Comparison of ENCODE assay signal across 9 cellular contexts in the genomic region with DNA sequence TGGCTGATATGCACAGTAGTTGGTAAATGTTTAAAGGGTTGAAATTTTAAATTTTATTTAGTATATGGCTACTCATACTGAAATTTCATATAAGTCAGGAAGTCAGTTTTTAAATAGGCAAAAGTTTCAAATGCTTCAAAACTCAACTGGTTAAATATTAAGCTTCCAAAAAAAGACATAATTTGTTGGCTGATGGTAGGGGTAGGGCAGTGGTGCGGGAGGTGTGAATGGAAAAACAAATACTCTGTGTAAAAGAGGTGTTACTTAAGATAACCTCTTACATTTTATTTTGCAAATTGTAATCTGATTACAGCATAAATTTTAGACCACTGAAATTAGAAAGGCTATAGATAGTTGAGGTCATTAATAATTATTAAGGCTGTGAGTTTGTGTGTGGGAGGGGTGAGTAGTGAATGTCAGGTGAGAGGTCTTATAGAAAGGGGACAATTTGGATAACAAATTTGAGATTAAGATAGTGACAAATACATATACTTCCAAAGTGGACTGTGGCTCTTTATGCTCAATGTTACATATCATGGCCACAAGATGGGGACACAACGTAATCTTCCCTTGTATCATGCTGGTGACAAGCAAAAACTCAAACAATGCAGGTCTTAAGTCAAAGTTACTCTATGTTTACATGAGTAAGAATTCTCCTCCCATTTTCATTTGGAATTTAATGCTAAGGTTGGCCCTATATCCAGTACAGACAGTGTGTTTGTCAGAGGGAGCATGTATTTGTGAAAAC. TPM values are rescaled to one million over a fixed set of nuclear protein-coding genes. Genes with fewer than 3 reads are reported as not detected.
DNase-seq lines count a peak whose midpoint lies in the region; ATAC-seq and TF ChIP-seq lines count a peak whose summit lies in the region.
"Had no signal": no experiment of that assay in that cellular context is flagged by ENCODE, and none has a peak within 500 bp of the region (broad histone marks: within the 10 kb centered on the region; RNA-seq: fewer than 3 reads in every experiment).

No MANE protein-coding gene starts in this region.

- POLR2A ChIA-PET in RWPE1 (lab: Yijun Ruan, JAX; ENCODE audit: low non-redundant PET) (no interaction called here), T-cell (lab: Charles Lee) (no interaction called here)

- no peak overlapping the region for H3K27ac Mint-ChIP-seq in T-cell

- DNase-seq in DMS153 treated with DMSO at 0.1 percent for 48 hours (lab: John Stamatoyannopoulos, UW; ENCODE audit: unreplicated experiment) = peak; percentile 15
- DNase-seq in RWPE1 (ENCODE audit: low spot score) = peak; percentile 25
- peak; percentile 7 for DNase-seq in glomerular visceral epithelial cell (ENCODE audit: extremely low spot score)
- DNase-seq in lower lobe of right lung = no peak
- no peak for DNase-seq in stimulated activated naive CD4-positive, alpha-beta T cell treated with Interleukin-2 at 50 U/mL for 16 hours (lab: John Stamatoyannopoulos, UW)
- no peak for DNase-seq in T-cell

- no peaks in the 10 kb centered on the region for H3K36me3 ChIP-seq in lower lobe of right lung

- ATAC-seq in HG03565 (IDR thresholded peaks at IDR 0.05; ENCODE audit: unreplicated experiment) (peak; percentile 44), lower lobe of right lung (no peak), GM21515 (IDR thresholded peaks at IDR 0.05; ENCODE audit: unreplicated experiment) (no peak), T-cell (replicated peaks in 1 of 4) (no peak)

- intact Hi-C loops in lower lobe of right lung (cut with DNase I) = no loop called here

- no peaks in the 10 kb centered on the region for H3K27me3 ChIP-seq in lower lobe of right lung (ENCODE audit: low read depth)

- CTCF ChIA-PET in RWPE1 (lab: Yijun Ruan, JAX) (interaction anchor here (1.0 kb wide), 1 partner anchor 7 kb away, joined by 3 read pairs; no protein-coding TSS in a partner anchor), T-cell (lab: Charles Lee) (interaction anchor here in 1 of 2 donors (0.7 kb wide), 1 partner anchor 303 kb away, joined by 5 read pairs; no protein-coding TSS in a partner anchor)

- TF ChIP-seq CTCF in RWPE1 (conservative IDR thresholded peaks at IDR 0.05; ENCODE audit: low read depth) (peak; percentile 23; the same call in 1 of the 2 replicates), lower lobe of right lung (IDR thresholded peaks at IDR 0.05) (no peak)

- no peak overlapping the region for H3K4me3 Mint-ChIP-seq in T-cell

- H3K27ac ChIP-seq in RWPE1 (no peak overlapping the region), lower lobe of right lung (no peak overlapping the region)
- H3K27ac ChIP-seq: HL-60 had no signal

- no peaks in the 10 kb centered on the region for H3K4me1 Mint-ChIP-seq in T-cell

- no peak overlapping the region for H3K4me3 ChIP-seq in lower lobe of right lung

- peaks cover 4% of the 10 kb centered on the region for H3K4me1 ChIP-seq in lower lobe of right lung

- no peaks in the 10 kb centered on the region for H3K36me3 Mint-ChIP-seq in T-cell

- peaks cover 17 to 28% of the 10 kb centered on the region in 2 donors for H3K27me3 Mint-ChIP-seq in T-cell

- peaks cover 7 to 8% (median 8%) of the 10 kb centered on the region in 3 donors for H3K9me3 Mint-ChIP-seq in T-cell

- H3K9me3 ChIP-seq in lower lobe of right lung = no peaks in the 10 kb centered on the region

RNA-seq across cellular contexts. Expression of a gene that starts 36.6 kb away (rescaled TPM):
- total RNA-seq in lower lobe of right lung (0.83 TPM), T-cell (not detected)

Comparison
In these comparisons a context has a peak if more than half of its experiments do, and no peak if none do; other contexts are left out.
1. DNase-seq: peak in DMS153 treated with DMSO at 0.1 percent for 48 hours (single experiment), RWPE1 (single experiment) and glomerular visceral epithelial cell (single experiment); none in lower lobe of right lung (single experiment), stimulated activated naive CD4-positive, alpha-beta T cell treated with Interleukin-2 at 50 U/mL for 16 hours (single experiment) and T-cell (0 of 34).